In the genomic region with DNA sequence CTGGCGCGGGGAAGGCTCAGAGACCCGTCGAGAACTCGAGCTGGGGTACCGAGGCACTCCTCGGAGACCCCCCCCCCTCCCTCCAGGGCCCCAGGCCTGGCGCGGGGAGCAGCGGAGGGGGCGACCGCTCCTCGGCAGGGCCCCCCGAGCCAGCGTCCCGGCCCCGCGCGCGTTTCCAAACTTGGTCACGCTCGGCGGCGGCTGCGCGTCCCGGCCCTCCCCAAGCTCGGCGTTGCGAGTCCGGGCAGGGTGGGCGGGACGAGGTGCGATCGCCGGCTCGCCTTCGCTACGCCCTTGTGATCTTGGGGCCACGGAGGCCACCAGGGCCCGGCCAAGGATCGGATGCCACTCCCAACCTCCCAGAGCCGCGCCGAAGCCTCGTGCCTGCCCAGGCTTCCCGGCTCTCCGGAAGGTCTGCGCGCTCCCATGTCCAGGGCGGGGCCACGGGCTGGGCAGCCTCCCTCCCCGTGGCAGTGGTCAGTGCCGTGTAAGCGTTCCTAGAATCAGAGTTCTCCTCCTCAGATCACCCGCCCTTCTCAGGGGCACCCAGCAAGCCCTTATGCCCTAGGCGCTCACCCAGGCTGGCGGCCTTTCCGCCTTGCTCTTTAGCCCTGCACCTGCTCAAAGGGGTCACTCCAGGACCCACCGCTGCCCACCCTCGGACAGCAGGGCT, we compare ENCODE assay signal across 8 cellular contexts. TPM values are rescaled to one million over a fixed set of nuclear protein-coding genes. Genes with fewer than 3 reads are reported as not detected.
A peak's percentile ranks its signal among the peaks of the same experiment; 100 is the strongest.
DNase-seq lines count a peak whose midpoint lies in the region; TF ChIP-seq lines count a peak whose summit lies in the region.

No MANE protein-coding gene starts in this region.

- in situ Hi-C loops in Caki2 (cut with HindIII; ENCODE audit: low pct_unique_long_range_greater_than_20kb, low sequenced_read_pairs): no loop called here

- H3K9me3 Mint-ChIP-seq in nephron progenitor cell: no peaks in the 10 kb centered on the region

- no peak overlapping the region for H3K27ac Mint-ChIP-seq in nephron progenitor cell

- H3K4me3 ChIP-seq in Peyer's patch (peak overlapping the region; percentile 21 to 63 (median 46)), fibroblast of the aortic adventitia (ENCODE audit: low read depth, low read length) (peak overlapping the region; percentile 51)

- H3K27ac ChIP-seq in Peyer's patch: peak overlapping the region; percentile 51 to 82 (median 70)

- DNase-seq in Caki2 (ENCODE audit: low read depth): peak; percentile 89
- peak in 2 of 3 donors; percentile 75 to 84 for DNase-seq in Peyer's patch
- peak; percentile 37 for DNase-seq in fibroblast of the aortic adventitia (ENCODE audit: low read depth)
- DNase-seq in nephron progenitor cell: peak; percentile 75
- DNase-seq in NOMO-1 (lab: John Stamatoyannopoulos, UW; ENCODE audit: unreplicated experiment in 2 of 2): no peak
- no peak for DNase-seq in SIG-M5 (lab: John Stamatoyannopoulos, UW)
- DNase-seq in NCI-H2196 (lab: John Stamatoyannopoulos, UW; ENCODE audit: unreplicated experiment): no peak
- no peak for DNase-seq in T-helper 2 cell

- peaks cover 0 to 9% (median 0%) of the 10 kb centered on the region in 3 donors for H3K36me3 ChIP-seq in Peyer's patch

- TF ChIP-seq CTCF in Peyer's patch (IDR thresholded peaks at IDR 0.05) (no peak), fibroblast of the aortic adventitia (IDR thresholded peaks at IDR 0.05; ENCODE audit: insufficient read depth, low read length) (no peak), nephron progenitor cell (IDR thresholded peaks at IDR 0.05) (no peak)

- no peaks in the 10 kb centered on the region for H3K27me3 ChIP-seq in Peyer's patch

- H3K4me1 ChIP-seq in Peyer's patch: peaks cover 0 to 21% (median 15%) of the 10 kb centered on the region in 4 donors

- no peaks in the 10 kb centered on the region for H3K9me3 ChIP-seq in Peyer's patch

- H3K36me3 Mint-ChIP-seq in nephron progenitor cell (ENCODE audit: low read depth): peaks cover 9% of the 10 kb centered on the region

- peak overlapping the region; percentile 85 for H3K4me3 Mint-ChIP-seq in nephron progenitor cell

- peaks cover 57% of the 10 kb centered on the region for H3K4me1 Mint-ChIP-seq in nephron progenitor cell

- no peak for TF ChIP-seq POLR2A in Peyer's patch (IDR thresholded peaks at IDR 0.05)

- peaks cover 10% of the 10 kb centered on the region for H3K27me3 Mint-ChIP-seq in nephron progenitor cell (ENCODE audit: low read depth, poor library complexity)

RNA-seq across cellular contexts. Expression of a gene that starts 12.0 kb away (rescaled TPM):
- 57.0 and 71.5 TPM in 2 replicates for total RNA-seq in Caki2 (2014; rRNA removed; shearing (Covaris generic); ENCODE audit: low replicate concordance)
- 1 to 10 TPM in 3 of 4 donors, under 1 TPM in 1; 0.83 to 7.4 (median 5.2) TPM for total RNA-seq in Peyer's patch
- total RNA-seq in fibroblast of the aortic adventitia (ENCODE audit: low replicate concordance): 19.5 and 20.1 TPM in 2 replicates

Comparison
In these comparisons a context has a peak if more than half of its experiments do, and no peak if none do; other contexts are left out.
1. DNase-seq: peak in Caki2 (single experiment), Peyer's patch (2 of 3), fibroblast of the aortic adventitia (single experiment) and nephron progenitor cell (single experiment); none in NOMO-1 (0 of 2), SIG-M5 (single experiment), NCI-H2196 (single experiment) and T-helper 2 cell (0 of 5).